ENCODE assay signal across 10 cellular contexts in genomic region chr5:122091942-122092600, GRCh38. TPM values are rescaled to one million over a fixed set of nuclear protein-coding genes. Genes with fewer than 3 reads are reported as not detected.
DNase-seq lines count a peak whose midpoint lies in the region; ATAC-seq and TF ChIP-seq lines count a peak whose summit lies in the region.
"Had no signal": no experiment of that assay in that cellular context is flagged by ENCODE, and none has a peak within 500 bp of the region (broad histone marks: within the 10 kb centered on the region; RNA-seq: fewer than 3 reads in every experiment).

No MANE protein-coding gene starts in this region.

- H3K27ac Mint-ChIP-seq in MCF 10A (ENCODE audit: low read depth, unreplicated experiment) (no peak overlapping the region), glutamatergic neuron (ENCODE audit: unreplicated experiment) (no peak overlapping the region)

- H3K27me3 Mint-ChIP-seq in MCF 10A (ENCODE audit: insufficient read depth, unreplicated experiment) (no peaks in the 10 kb centered on the region), glutamatergic neuron (ENCODE audit: unreplicated experiment) (peaks cover 2% of the 10 kb centered on the region)

- H3K4me3 ChIP-seq in breast epithelium = no peak overlapping the region
- H3K4me3 ChIP-seq in upper lobe of left lung = no peak overlapping the region

- POLR2A ChIA-PET in MCF 10A (lab: Yijun Ruan, JAX) (interaction anchor here (0.6 to 2.4 kb wide), 9 partner anchors 10 to 130 kb away, joined by 3 to 13 read pairs (median 6); partner anchors contain the start of gene SRFBP1), GM10248 (lab: Yijun Ruan, JAX) (no interaction called here)

- no peak overlapping the region for H3K27ac ChIP-seq in breast epithelium
- no peak overlapping the region for H3K27ac ChIP-seq in upper lobe of left lung

- no peaks in the 10 kb centered on the region for H3K36me3 ChIP-seq in breast epithelium
- H3K36me3 ChIP-seq in upper lobe of left lung = no peaks in the 10 kb centered on the region

- H3K4me1 ChIP-seq in breast epithelium (no peaks in the 10 kb centered on the region), upper lobe of left lung (no peaks in the 10 kb centered on the region)

- CTCF ChIA-PET in MCF 10A (lab: Yijun Ruan, JAX) = interaction anchor here (0.6 to 10.0 kb wide), 46 partner anchors 7 to 1561 kb away, joined by 3 to 237 read pairs (median 4); partner anchors contain the start of gene SRFBP1
- CTCF ChIA-PET in GM10248 (lab: Yijun Ruan, JAX) = interaction anchor here (1.0 to 2.1 kb wide), 3 partner anchors 10 to 64 kb away, joined by 3 to 9 read pairs (median 3); no protein-coding TSS in a partner anchor

- H3K36me3 Mint-ChIP-seq in MCF 10A (ENCODE audit: insufficient read depth, unreplicated experiment) = peaks cover 6% of the 10 kb centered on the region
- no peaks in the 10 kb centered on the region for H3K36me3 Mint-ChIP-seq in glutamatergic neuron (ENCODE audit: unreplicated experiment)
- H3K36me3 Mint-ChIP-seq: naive B cell had no signal

- intact Hi-C loops in MCF 10A (cut with micrococcal nuclease) (loop anchor here (1.0 to 2.0 kb wide), 3 partner anchors 64 to 323 kb away; no protein-coding TSS in a partner anchor), breast epithelium (cut with DNase I; ENCODE audit: low total_unique reads) (no loop called here)

- H3K27me3 ChIP-seq in breast epithelium = no peaks in the 10 kb centered on the region
- no peaks in the 10 kb centered on the region for H3K27me3 ChIP-seq in upper lobe of left lung

- H3K9me3 ChIP-seq in breast epithelium = no peaks in the 10 kb centered on the region
- no peaks in the 10 kb centered on the region for H3K9me3 ChIP-seq in upper lobe of left lung

- no TSS peak for BruUV-seq in MCF 10A (replicated peaks; lab: Mats Ljungman, UMichigan)

- DNase-seq in MCF 10A (ENCODE audit: unreplicated experiment) = peak; percentile 73
- DNase-seq in breast epithelium (ENCODE audit: low spot score in 2 of 2) = no peak
- DNase-seq in SK-MEL-5 (ENCODE audit: low read depth, low spot score) = peak; percentile 64
- no peak for DNase-seq in glutamatergic neuron
- DNase-seq in upper lobe of left lung = no peak
- no peak for DNase-seq in NCI-H345 treated with DMSO at 0.1 percent for 48 hours (lab: John Stamatoyannopoulos, UW; ENCODE audit: unreplicated experiment)
- no peak for DNase-seq in GM10248 (ENCODE audit: extremely low spot score)
- no peak for DNase-seq in activated T-cell treated with anti-CD3 and anti-CD28 coated beads for 4 hours
- DNase-seq: activated gamma-delta T cell, naive B cell had no signal

- no peak for TF ChIP-seq EP300 in upper lobe of left lung (IDR thresholded peaks at IDR 0.05)

- peak in 1 of 2 donors; percentile 38 for ATAC-seq in upper lobe of left lung (ENCODE audit: low FRiP score in 2 of 2)

- 55 to 57% methylated on average over 9 of the region's 9 CpGs for WGBS in upper lobe of left lung, 2 donors

- no peaks in the 10 kb centered on the region for H3K9me3 Mint-ChIP-seq in MCF 10A (ENCODE audit: unreplicated experiment)
- no peaks in the 10 kb centered on the region for H3K9me3 Mint-ChIP-seq in glutamatergic neuron (ENCODE audit: unreplicated experiment)
- H3K9me3 Mint-ChIP-seq: naive B cell had no signal

- H3K4me3 Mint-ChIP-seq in MCF 10A (ENCODE audit: unreplicated experiment) = no peak overlapping the region
- no peak overlapping the region for H3K4me3 Mint-ChIP-seq in glutamatergic neuron (ENCODE audit: unreplicated experiment)
- H3K4me3 Mint-ChIP-seq: naive B cell had no signal

- TF ChIP-seq POLR2A in breast epithelium (IDR thresholded peaks at IDR 0.05) = no peak
- no peak for TF ChIP-seq POLR2A in upper lobe of left lung (IDR thresholded peaks at IDR 0.05)

- peak; percentile 70 for TF ChIP-seq CTCF in MCF 10A (IDR thresholded peaks at IDR 0.05; ENCODE audit: unreplicated experiment)
- TF ChIP-seq CTCF in breast epithelium (IDR thresholded peaks at IDR 0.05) = peak in 1 of 3 donors; percentile 26
- peak; percentile 41 for TF ChIP-seq CTCF in glutamatergic neuron (IDR thresholded peaks at IDR 0.05; ENCODE audit: partially characterized antibody, unreplicated experiment)
- TF ChIP-seq CTCF in upper lobe of left lung (IDR thresholded peaks at IDR 0.05) = peak in 4 of 6 experiments; percentile 19 to 40 (median 34)
- no peak for TF ChIP-seq CTCF in GM10248 (IDR thresholded peaks at IDR 0.05; ENCODE audit: control extremely low read depth, extremely low read depth, low read depth, missing control alignments)

- peaks cover 5% of the 10 kb centered on the region for H3K4me1 Mint-ChIP-seq in MCF 10A (ENCODE audit: insufficient read depth, unreplicated experiment)
- H3K4me1 Mint-ChIP-seq in glutamatergic neuron (ENCODE audit: low read depth, unreplicated experiment) = peaks cover 2% of the 10 kb centered on the region
- H3K4me1 Mint-ChIP-seq: naive B cell had no signal

- in situ Hi-C loops in SK-MEL-5 (cut with HindIII; ENCODE audit: low pct_unique_long_range_greater_than_20kb, low sequenced_read_pairs) = no loop called here

RNA-seq across cellular contexts. Expression of gene LOX, which starts 14.0 kb away (rescaled TPM):
- total RNA-seq in MCF 10A (2022) = 7.1 and 10.7 TPM in 2 replicates
- total RNA-seq in breast epithelium = 100 to 1,000 TPM in 1 of 3 donors, 10 to 100 TPM in 2; 22.4 to 162 (median 35.4) TPM
- total RNA-seq in SK-MEL-5 (2014; rRNA removed; shearing (Covaris generic)) = 0.08 and 0.58 TPM in 2 replicates
- 1.1 and 2.0 TPM in 2 replicates for polyA plus RNA-seq in SK-MEL-5 (2015; cell fraction: cytosol; rRNA removed)
- polyA plus RNA-seq in SK-MEL-5 (2015; cell fraction: nucleus; rRNA removed) = 0.57 TPM in 1 of 2 replicates, not detected in the other
- total RNA-seq in glutamatergic neuron (ENCODE audit: unreplicated experiment) = 0.27 TPM
- total RNA-seq in upper lobe of left lung = 10 to 100 TPM in 5 of 6 donors, 1 to 10 TPM in 1; 5.2 to 48.7 (median 23.9) TPM

RNA-seq across cellular contexts. Expression of gene ZNF474, which starts 37.3 kb away (rescaled TPM):
- total RNA-seq in MCF 10A (2022) = 0.25 and 0.56 TPM in 2 replicates
- total RNA-seq in breast epithelium = under 1 TPM; 0.33 to 0.48 (median 0.44) TPM
- not detected in 2 replicates for total RNA-seq in SK-MEL-5 (2014; rRNA removed; shearing (Covaris generic))
- polyA plus RNA-seq in SK-MEL-5 (2015; cell fraction: cytosol; rRNA removed) = 0.11 TPM in 1 of 2 replicates, not detected in the other
- 0.21 and 1.4 TPM in 2 replicates for polyA plus RNA-seq in SK-MEL-5 (2015; cell fraction: nucleus; rRNA removed)
- 0.64 TPM for total RNA-seq in glutamatergic neuron (ENCODE audit: unreplicated experiment)
- total RNA-seq in upper lobe of left lung = 10 to 100 TPM in 1 of 6 donors, 1 to 10 TPM in 4, under 1 TPM in 1; 0.40 to 15.7 (median 2.4) TPM

Comparison
In these comparisons a context has a peak if more than half of its experiments do, and no peak if none do; other contexts are left out.
1. DNase-seq: peak in MCF 10A (single experiment) and SK-MEL-5 (single experiment); none in breast epithelium (0 of 2), glutamatergic neuron (single experiment), upper lobe of left lung (0 of 2), NCI-H345 treated with DMSO at 0.1 percent for 48 hours (single experiment), GM10248 (single experiment) and activated T-cell treated with anti-CD3 and anti-CD28 coated beads for 4 hours (single experiment).